In genomic region chr3:58093573-58094195, GRCh38 we compare ENCODE assay signal across 1 cellular context.
TF ChIP-seq lines count a peak whose summit lies in the region.

No MANE protein-coding gene starts in this region.

TF ChIP-seq in HCT116, 20 proteins besides CTCF, POLR2A, EP300 and RAD21 (continued from another document):
- TF ChIP-seq ZBTB33 (IDR thresholded peaks at IDR 0.05; ENCODE audit: extremely low read depth, insufficient replicate concordance, low read length) (no peak), FOSL1 (IDR thresholded peaks at IDR 0.05; ENCODE audit: low read depth) (no peak), JUND (IDR thresholded peaks at IDR 0.05) (no peak), ATF3 (IDR thresholded peaks at IDR 0.05) (no peak), ELF1 (IDR thresholded peaks at IDR 0.05; ENCODE audit: borderline replicate concordance, low read depth) (no peak), EGR1 (IDR thresholded peaks at IDR 0.05; ENCODE audit: low read depth) (no peak), CBX3 (IDR thresholded peaks at IDR 0.05; ENCODE audit: low read depth) (no peak), EZH2phosphoT487 (IDR thresholded peaks at IDR 0.05; ENCODE audit: borderline replicate concordance) (no peak)
